Comparison of ENCODE assay signal across 34 cellular contexts in genomic region chr5:174154559-174154958, GRCh38.
A peak's percentile ranks its signal among the peaks of the same experiment; 100 is the strongest.
DNase-seq lines count a peak whose midpoint lies in the region; ATAC-seq and TF ChIP-seq lines count a peak whose summit lies in the region.
"Had no signal": no experiment of that assay in that cellular context is flagged by ENCODE, and none has a peak within 500 bp of the region (broad histone marks: within the 10 kb centered on the region; RNA-seq: fewer than 3 reads in every experiment).

No MANE protein-coding gene starts in this region.

- H3K36me3 Mint-ChIP-seq in chondrocyte (ENCODE audit: low read depth) = peaks cover 3% of the 10 kb centered on the region
- peaks cover 5% of the 10 kb centered on the region for H3K36me3 Mint-ChIP-seq in nephron progenitor cell (ENCODE audit: low read depth)
- H3K36me3 Mint-ChIP-seq: CD14-positive monocyte; CD4-positive, alpha-beta memory T cell; CD4-positive, CD25-positive, alpha-beta regulatory T cell; CD8-positive, alpha-beta memory T cell; CD8-positive, alpha-beta T cell had no signal

- H3K27ac ChIP-seq in HEK293 (ENCODE audit: extremely low read depth, low read depth, low read length) (no peak overlapping the region), sigmoid colon (no peak overlapping the region), foreskin keratinocyte (no peak overlapping the region)
- H3K27ac ChIP-seq: 22Rv1; A549; BLaER1; BLaER1 treated with 17β-estradiol and CSF1 and Interleukin-3, amounts not matched to agents 10 nM and 100 nM; C4-2B had no signal

- H3K27me3 Mint-ChIP-seq in chondrocyte (ENCODE audit: low read depth) (peaks cover 8% of the 10 kb centered on the region), nephron progenitor cell (ENCODE audit: low read depth, poor library complexity) (peaks cover 41% of the 10 kb centered on the region)
- H3K27me3 Mint-ChIP-seq: B cell; CD4-positive, alpha-beta T cell; CD4-positive, CD25-positive, alpha-beta regulatory T cell had no signal

- peaks cover 25% of the 10 kb centered on the region for H3K9me3 Mint-ChIP-seq in chondrocyte (ENCODE audit: low read depth)
- peaks cover 22% of the 10 kb centered on the region for H3K9me3 Mint-ChIP-seq in nephron progenitor cell

- H3K4me3 Mint-ChIP-seq in chondrocyte (ENCODE audit: unreplicated experiment) (no peak overlapping the region), nephron progenitor cell (no peak overlapping the region)
- H3K4me3 Mint-ChIP-seq: B cell; CD4-positive, alpha-beta memory T cell; CD4-positive, alpha-beta T cell; CD4-positive, CD25-positive, alpha-beta regulatory T cell; CD8-positive, alpha-beta memory T cell; CD8-positive, alpha-beta T cell had no signal

- no peak for TF ChIP-seq POLR2A in sigmoid colon (IDR thresholded peaks at IDR 0.05)

- DNase-seq in DMS53 (lab: John Stamatoyannopoulos, UW) (peak; percentile 20), DMS53 treated with DMSO at 0.1 percent for 48 hours (lab: John Stamatoyannopoulos, UW; ENCODE audit: unreplicated experiment) (no peak), chondrocyte (ENCODE audit: low spot score) (no peak), nephron progenitor cell (no peak), sigmoid colon (no peak), foreskin keratinocyte (no peak)
- DNase-seq: 8988T; ACHN; AML-193; BE2C; C1 segment of cervical spinal cord; Caco-2; Calu3; CD4-positive, alpha-beta memory T cell; CD4-positive, alpha-beta T cell; CD4-positive, CD25-positive, alpha-beta regulatory T cell; CD8-positive, alpha-beta memory T cell; CD8-positive, alpha-beta T cell; COR-L47; DMS 273 treated with DMSO at 0.1 percent for 48 hours; DMS153; DMS79; DMS79 treated with DMSO at 0.1 percent for 48 hours; DND-41; EL had no signal

- WGBS in sigmoid colon, 2 donors = 54 to 64% methylated on average over 1 of the region's 1 CpG

- no peak for TF ChIP-seq EP300 in sigmoid colon (IDR thresholded peaks at IDR 0.05)

- POLR2A ChIA-PET in HEK293 (lab: Yijun Ruan, JAX) = no interaction called here

- H3K9me3 ChIP-seq in HEK293 (ENCODE audit: control insufficient read depth, insufficient read depth, low read depth, low read length) (no peaks in the 10 kb centered on the region), sigmoid colon (no peaks in the 10 kb centered on the region)
- H3K9me3 ChIP-seq: BE2C, Caco-2 had no signal

- H3K27ac Mint-ChIP-seq in chondrocyte (ENCODE audit: unreplicated experiment) = peak overlapping the region; percentile 22
- H3K27ac Mint-ChIP-seq in nephron progenitor cell = peak overlapping the region; percentile 27
- H3K27ac Mint-ChIP-seq: B cell; CD14-positive monocyte; CD4-positive, alpha-beta memory T cell; CD4-positive, alpha-beta T cell; CD4-positive, CD25-positive, alpha-beta regulatory T cell; CD8-positive, alpha-beta memory T cell; CD8-positive, alpha-beta T cell had no signal

- no peak overlapping the region for H3K4me3 ChIP-seq in HEK293 (ENCODE audit: low read depth, low read length)
- no peak overlapping the region for H3K4me3 ChIP-seq in sigmoid colon
- H3K4me3 ChIP-seq: A549; BLaER1; BLaER1 treated with 17β-estradiol and CSF1 and Interleukin-3, amounts not matched to agents 10 nM and 100 nM had no signal

- no peak for ATAC-seq in HG03565 (IDR thresholded peaks at IDR 0.05; ENCODE audit: unreplicated experiment)
- ATAC-seq in foreskin keratinocyte = no peak
- ATAC-seq: A549; CD8-positive, alpha-beta T cell had no signal

- H3K36me3 ChIP-seq in HEK293 (ENCODE audit: control insufficient read depth in 2 of 2, insufficient read depth in 1 of 2, low read length in 2 of 2) = no peaks in the 10 kb centered on the region
- H3K36me3 ChIP-seq in sigmoid colon = no peaks in the 10 kb centered on the region
- H3K36me3 ChIP-seq: BE2C; BLaER1; BLaER1 treated with 17β-estradiol and CSF1 and Interleukin-3, amounts not matched to agents 10 nM and 100 nM had no signal

- intact Hi-C loops in sigmoid colon (cut with DNase I) = no loop called here

- H3K4me1 Mint-ChIP-seq in chondrocyte (ENCODE audit: low read depth) (no peaks in the 10 kb centered on the region), nephron progenitor cell (peaks cover 17% of the 10 kb centered on the region)
- H3K4me1 Mint-ChIP-seq: B cell; CD4-positive, alpha-beta memory T cell; CD4-positive, CD25-positive, alpha-beta regulatory T cell; CD8-positive, alpha-beta memory T cell had no signal

- H3K4me1 ChIP-seq in HEK293 (ENCODE audit: control insufficient read depth, insufficient read depth, low read length) (no peaks in the 10 kb centered on the region), sigmoid colon (no peaks in the 10 kb centered on the region), foreskin keratinocyte (no peaks in the 10 kb centered on the region)
- H3K4me1 ChIP-seq: Caco-2 had no signal

- TF ChIP-seq CTCF in HEK293 (tag by site-specific recombination; IDR thresholded peaks at IDR 0.05) (no peak), chondrocyte (IDR thresholded peaks at IDR 0.05) (no peak), nephron progenitor cell (IDR thresholded peaks at IDR 0.05) (no peak), sigmoid colon (IDR thresholded peaks at IDR 0.05) (no peak), foreskin keratinocyte (conservative IDR thresholded peaks at IDR 0.05) (no peak)

- H3K27me3 ChIP-seq in sigmoid colon (no peaks in the 10 kb centered on the region), foreskin keratinocyte (no peaks in the 10 kb centered on the region)
- H3K27me3 ChIP-seq: BE2C; BLaER1; BLaER1 treated with 17β-estradiol and CSF1 and Interleukin-3, amounts not matched to agents 10 nM and 100 nM had no signal

- CTCF ChIA-PET in HEK293 (lab: Yijun Ruan, JAX) = no interaction called here

TF ChIP-seq in HEK293, 187 proteins besides CTCF, POLR2A, EP300 and RAD21:
- peak; percentile 92 for TF ChIP-seq SETDB1 (IDR thresholded peaks at IDR 0.05; ENCODE audit: insufficient read length, low read length)
- no peak for TF ChIP-seq ZNF660 (tag by site-specific recombination; IDR thresholded peaks at IDR 0.05)
